7 cellular contexts compared by ENCODE assay signal in genomic region chr9:7242126-7242525, GRCh38.
"Had no signal": no experiment of that assay in that cellular context is flagged by ENCODE, and none has a peak within 500 bp of the region (broad histone marks: within the 10 kb centered on the region; RNA-seq: fewer than 3 reads in every experiment).

No MANE protein-coding gene starts in this region.

- DNase-seq: GM23248, GOT3, H9, HCEC 1CT, IMR-90, KG1 had no signal

- H3K4me3 ChIP-seq: GM23248, K562 had no signal

- ATAC-seq: K562 had no signal

- H3K9ac ChIP-seq: GM23248 had no signal

- H3K4me3 Mint-ChIP-seq: H9 had no signal

- H3K27ac ChIP-seq: GM23248 had no signal
